Comparison of ENCODE assay signal across 22 cellular contexts in the genomic region with DNA sequence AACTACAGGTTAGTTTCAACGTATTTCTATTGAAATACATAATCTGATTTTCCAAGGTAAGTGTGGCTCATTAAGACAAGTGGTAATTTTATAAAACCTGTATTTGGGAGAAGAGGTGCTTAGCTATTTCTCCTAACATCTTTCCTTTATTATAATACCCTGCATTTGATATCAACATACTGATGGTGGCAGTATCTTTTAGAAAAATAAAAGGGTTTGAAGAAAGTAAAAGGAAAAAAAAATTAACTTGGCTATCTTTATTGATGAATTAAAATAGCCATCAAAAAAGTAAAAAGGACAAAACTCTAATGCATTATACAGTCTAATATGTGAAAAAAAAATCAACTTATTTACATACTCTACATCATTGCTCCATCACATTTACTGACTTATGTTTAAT.
"Had no signal": no experiment of that assay in that cellular context is flagged by ENCODE, and none has a peak within 500 bp of the region (broad histone marks: within the 10 kb centered on the region; RNA-seq: fewer than 3 reads in every experiment).

No MANE protein-coding gene starts in this region.

- H3K4me3 ChIP-seq: lower lobe of right lung, right lobe of liver, suprapubic skin, tibial nerve had no signal

- H3K27me3 ChIP-seq: right lobe of liver, suprapubic skin, tibial nerve had no signal

- H3K4me3 Mint-ChIP-seq: activated CD4-positive, alpha-beta memory T cell treated with anti-CD3 and anti-CD28 coated beads, Interleukin-2, amount 10 ng/mL, durations not matched to agents 7 days and 5 days; activated CD4-positive, alpha-beta T cell treated with anti-CD3 and anti-CD28 coated beads, Interleukin-2, amount 10 ng/mL, durations not matched to agents 24 days and 14 days; activated naive CD4-positive, alpha-beta T cell treated with anti-CD3 and anti-CD28 coated beads for 36 hours; activated T-cell treated with anti-CD3 and anti-CD28 coated beads, Interleukin-2, amount 50 U/mL, for 72 hours; immature natural killer cell; naive thymus-derived CD8-positive, alpha-beta T cell; stimulated activated effector memory CD8-positive, alpha-beta T cell treated with anti-CD3 and anti-CD28 coated beads, Interleukin-12 subunit alpha, Interleukin-12 subunit beta, amount 100 ng/mL, for 72 hours; stimulated activated naive CD8-positive, alpha-beta T cell treated with anti-CD3 and anti-CD28 coated beads, Interleukin-15, amount 100 ng/mL, for 72 hours; T-helper 1 cell treated with Interleukin-12 subunit alpha and Interleukin-12 subunit beta and Interleukin-4 antibody, amounts not matched to agents 30 μg/mL and 1 μg/mL, for 36 hours had no signal

- H3K9me3 ChIP-seq: lower lobe of right lung, right lobe of liver, suprapubic skin, tibial nerve had no signal

- H3K9me3 Mint-ChIP-seq: activated CD4-positive, alpha-beta memory T cell treated with anti-CD3 and anti-CD28 coated beads, Interleukin-2, amount 10 ng/mL, durations not matched to agents 7 days and 5 days; activated CD4-positive, alpha-beta T cell treated with anti-CD3 and anti-CD28 coated beads, Interleukin-2, amount 10 ng/mL, durations not matched to agents 24 days and 14 days; activated naive CD4-positive, alpha-beta T cell treated with anti-CD3 and anti-CD28 coated beads for 36 hours; activated T-cell treated with anti-CD3 and anti-CD28 coated beads, Interleukin-2, amount 50 U/mL, for 72 hours; immature natural killer cell; naive thymus-derived CD8-positive, alpha-beta T cell; stimulated activated effector memory CD8-positive, alpha-beta T cell treated with anti-CD3 and anti-CD28 coated beads, Interleukin-12 subunit alpha, Interleukin-12 subunit beta, amount 100 ng/mL, for 72 hours; stimulated activated naive CD8-positive, alpha-beta T cell treated with anti-CD3 and anti-CD28 coated beads, Interleukin-15, amount 100 ng/mL, for 72 hours; T-helper 1 cell treated with Interleukin-12 subunit alpha and Interleukin-12 subunit beta and Interleukin-4 antibody, amounts not matched to agents 30 μg/mL and 1 μg/mL, for 36 hours had no signal

- H3K27ac ChIP-seq: lower lobe of right lung, right lobe of liver, suprapubic skin, tibial nerve had no signal

- H3K27me3 Mint-ChIP-seq: activated CD4-positive, alpha-beta memory T cell treated with anti-CD3 and anti-CD28 coated beads, Interleukin-2, amount 10 ng/mL, durations not matched to agents 7 days and 5 days; activated CD4-positive, alpha-beta T cell treated with anti-CD3 and anti-CD28 coated beads, Interleukin-2, amount 10 ng/mL, durations not matched to agents 24 days and 14 days; naive thymus-derived CD8-positive, alpha-beta T cell; stimulated activated naive CD8-positive, alpha-beta T cell treated with anti-CD3 and anti-CD28 coated beads, Interleukin-15, amount 100 ng/mL, for 72 hours had no signal

- DNase-seq: activated CD4-positive, alpha-beta memory T cell treated with anti-CD3 and anti-CD28 coated beads, Interleukin-2, amount 10 ng/mL, durations not matched to agents 7 days and 5 days; activated effector memory CD4-positive, alpha-beta T cell treated with Interleukin-2 at 50 U/mL for 16 hours; activated naive CD4-positive, alpha-beta T cell treated with anti-CD3 and anti-CD28 coated beads for 36 hours; activated T-cell treated with anti-CD3 and anti-CD28 coated beads, Interleukin-2, amount 50 U/mL, for 72 hours; amygdala; effector CD4-positive, alpha-beta T cell; erythroblast; foreskin fibroblast; immature natural killer cell; lower lobe of right lung; naive thymus-derived CD8-positive, alpha-beta T cell; right lobe of liver; small intestine; stimulated activated CD4-positive, alpha-beta T cell treated with anti-CD3 and anti-CD28 coated beads, Interleukin-2, amount 100 ng/mL, for 24 hours; stimulated activated naive CD8-positive, alpha-beta T cell treated with anti-CD3 and anti-CD28 coated beads, Interleukin-15, amount 100 ng/mL, for 72 hours had no signal

- ATAC-seq: activated CD4-positive, CD25-positive, alpha-beta regulatory T cell treated with anti-CD3 and anti-CD28 coated beads, Interleukin-2, amount 50 U/mL, for 24 hours; activated T-cell treated with anti-CD3 and anti-CD28 coated beads, Interleukin-2, amount 50 U/mL, for 72 hours; left lobe of liver; lower lobe of right lung; naive thymus-derived CD8-positive, alpha-beta T cell; right lobe of liver; stimulated activated effector memory CD8-positive, alpha-beta T cell treated with anti-CD3 and anti-CD28 coated beads, Interleukin-12 subunit alpha, Interleukin-12 subunit beta, amount 100 ng/mL, for 72 hours; stimulated activated naive CD8-positive, alpha-beta T cell treated with anti-CD3 and anti-CD28 coated beads, Interleukin-15, amount 100 ng/mL, for 72 hours had no signal

- H3K27ac Mint-ChIP-seq: activated CD4-positive, alpha-beta memory T cell treated with anti-CD3 and anti-CD28 coated beads, Interleukin-2, amount 10 ng/mL, durations not matched to agents 7 days and 5 days; activated CD4-positive, alpha-beta T cell treated with anti-CD3 and anti-CD28 coated beads, Interleukin-2, amount 10 ng/mL, durations not matched to agents 24 days and 14 days; activated naive CD4-positive, alpha-beta T cell treated with anti-CD3 and anti-CD28 coated beads for 36 hours; activated T-cell treated with anti-CD3 and anti-CD28 coated beads, Interleukin-2, amount 50 U/mL, for 72 hours; immature natural killer cell; naive thymus-derived CD8-positive, alpha-beta T cell; stimulated activated effector memory CD8-positive, alpha-beta T cell treated with anti-CD3 and anti-CD28 coated beads, Interleukin-12 subunit alpha, Interleukin-12 subunit beta, amount 100 ng/mL, for 72 hours; stimulated activated naive CD8-positive, alpha-beta T cell treated with anti-CD3 and anti-CD28 coated beads, Interleukin-15, amount 100 ng/mL, for 72 hours; T-helper 1 cell treated with Interleukin-12 subunit alpha and Interleukin-12 subunit beta and Interleukin-4 antibody, amounts not matched to agents 30 μg/mL and 1 μg/mL, for 36 hours had no signal
